In the genomic region with DNA sequence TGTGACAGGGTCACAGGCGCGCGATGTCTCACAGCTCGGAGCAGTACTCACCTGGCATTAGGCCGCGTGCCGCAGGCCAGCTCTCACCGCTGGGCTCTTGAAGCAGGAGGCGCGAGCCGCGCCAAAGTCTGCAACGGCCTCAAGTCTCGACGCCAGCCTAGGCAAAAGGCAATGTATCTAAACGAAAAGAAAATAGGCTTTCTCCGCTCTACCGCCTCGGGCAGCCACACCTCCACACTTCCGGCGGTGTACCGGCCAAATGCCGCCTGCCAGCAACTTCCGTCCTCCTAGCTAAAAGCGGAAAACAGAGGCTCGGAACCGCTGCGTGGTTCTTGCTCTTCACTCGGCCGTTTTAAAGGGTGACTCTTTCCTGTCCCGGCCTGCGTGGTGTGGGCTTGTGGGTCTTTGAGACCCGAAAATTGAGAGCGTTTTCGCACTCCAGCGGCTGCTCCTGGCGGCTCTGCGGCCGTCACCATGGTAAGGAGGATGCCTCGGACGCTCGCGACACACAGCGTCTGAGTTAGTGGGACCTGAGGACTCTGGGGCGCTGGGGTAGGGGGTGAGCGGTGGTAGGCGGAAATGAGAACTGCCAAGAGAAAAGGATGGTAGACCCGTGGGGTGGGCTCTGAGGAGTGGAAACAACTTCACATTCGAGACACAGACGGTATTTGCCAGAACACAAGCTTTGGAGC, we compare ENCODE assay signal across 1 cellular context.
TF ChIP-seq lines count a peak whose summit lies in the region.

A gene with protein sequence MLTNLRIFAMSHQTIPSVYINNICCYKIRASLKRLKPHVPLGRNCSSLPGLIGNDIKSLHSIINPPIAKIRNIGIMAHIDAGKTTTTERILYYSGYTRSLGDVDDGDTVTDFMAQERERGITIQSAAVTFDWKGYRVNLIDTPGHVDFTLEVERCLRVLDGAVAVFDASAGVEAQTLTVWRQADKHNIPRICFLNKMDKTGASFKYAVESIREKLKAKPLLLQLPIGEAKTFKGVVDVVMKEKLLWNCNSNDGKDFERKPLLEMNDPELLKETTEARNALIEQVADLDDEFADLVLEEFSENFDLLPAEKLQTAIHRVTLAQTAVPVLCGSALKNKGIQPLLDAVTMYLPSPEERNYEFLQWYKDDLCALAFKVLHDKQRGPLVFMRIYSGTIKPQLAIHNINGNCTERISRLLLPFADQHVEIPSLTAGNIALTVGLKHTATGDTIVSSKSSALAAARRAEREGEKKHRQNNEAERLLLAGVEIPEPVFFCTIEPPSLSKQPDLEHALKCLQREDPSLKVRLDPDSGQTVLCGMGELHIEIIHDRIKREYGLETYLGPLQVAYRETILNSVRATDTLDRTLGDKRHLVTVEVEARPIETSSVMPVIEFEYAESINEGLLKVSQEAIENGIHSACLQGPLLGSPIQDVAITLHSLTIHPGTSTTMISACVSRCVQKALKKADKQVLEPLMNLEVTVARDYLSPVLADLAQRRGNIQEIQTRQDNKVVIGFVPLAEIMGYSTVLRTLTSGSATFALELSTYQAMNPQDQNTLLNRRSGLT (minus strand): TSS at position 231 of the 692 bp plus-strand sequence. CDS start 3,375 bp downstream, outside the sequence.
Gene NSA2 (plus strand): TSS at position 363 of the 692 bp plus-strand sequence. CDS start 112 bp downstream, at position 475.

TF ChIP-seq in K562, 482 proteins besides CTCF, POLR2A, EP300 and RAD21 (continued from another document and continues in another):
- peak; percentile 90 for TF ChIP-seq ARID4B (CRISPR knock-in tag; IDR thresholded peaks at IDR 0.05)
- peak; percentile 92 for TF ChIP-seq MYC (IDR thresholded peaks at IDR 0.05; ENCODE audit: low read depth, low read length)
- TF ChIP-seq MYC (CRISPR knock-in tag; IDR thresholded peaks at IDR 0.05; ENCODE audit: borderline replicate concordance, low read depth): no peak; the same call in 1 of the 2 replicates
- peak; percentile 87 for TF ChIP-seq CREM (IDR thresholded peaks at IDR 0.05; ENCODE audit: low read depth)
- TF ChIP-seq TOE1 (IDR thresholded peaks at IDR 0.05; ENCODE audit: borderline replicate concordance): peak; percentile 96
- TF ChIP-seq TOE1 (CRISPR knock-in tag; IDR thresholded peaks at IDR 0.05; ENCODE audit: borderline replicate concordance, low read depth): no peak
- peak; percentile 85 for TF ChIP-seq ELF1 (tag; IDR thresholded peaks at IDR 0.05)
- TF ChIP-seq, protein P1, sequence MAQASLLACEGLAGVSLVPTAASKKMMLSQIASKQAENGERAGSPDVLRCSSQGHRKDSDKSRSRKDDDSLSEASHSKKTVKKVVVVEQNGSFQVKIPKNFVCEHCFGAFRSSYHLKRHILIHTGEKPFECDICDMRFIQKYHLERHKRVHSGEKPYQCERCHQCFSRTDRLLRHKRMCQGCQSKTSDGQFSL (CRISPR knock-in tag; IDR thresholded peaks at IDR 0.05): peak; percentile 67; the same call in 1 of the 2 replicates
- TF ChIP-seq, protein P1 (tag; IDR thresholded peaks at IDR 0.05): no peak
- TF ChIP-seq CTBP1 (IDR thresholded peaks at IDR 0.05; ENCODE audit: borderline replicate concordance): peak; percentile 88; the same call in 1 of the 2 replicates
- no peak for TF ChIP-seq SRSF9 (IDR thresholded peaks at IDR 0.05; ENCODE audit: borderline replicate concordance, low read depth, low read length)
- peak; percentile 50; the same call in 1 of the 2 replicates for TF ChIP-seq NFIC (IDR thresholded peaks at IDR 0.05)
- TF ChIP-seq RBBP5 (IDR thresholded peaks at IDR 0.05; ENCODE audit: borderline replicate concordance, insufficient read depth, low read length, poor library complexity, severe bottlenecking): peak; percentile 99
- TF ChIP-seq GABPB1 (CRISPR knock-in tag; IDR thresholded peaks at IDR 0.05): peak; percentile 100
- peak; percentile 54 for TF ChIP-seq LEF1 (IDR thresholded peaks at IDR 0.05)
- no peak for TF ChIP-seq HEY1 (CRISPR knock-in tag; IDR thresholded peaks at IDR 0.05; ENCODE audit: borderline replicate concordance)
- TF ChIP-seq ARNT (IDR thresholded peaks at IDR 0.05): peak; percentile 46 to 76; a peak in 2 of 4 replicates
- TF ChIP-seq GTF2A2 (tag; IDR thresholded peaks at IDR 0.05): no peak
- TF ChIP-seq ZNF143 (CRISPR knock-in tag; IDR thresholded peaks at IDR 0.05): peak; percentile 55; the same call in 1 of the 2 replicates
- TF ChIP-seq, protein P2, sequence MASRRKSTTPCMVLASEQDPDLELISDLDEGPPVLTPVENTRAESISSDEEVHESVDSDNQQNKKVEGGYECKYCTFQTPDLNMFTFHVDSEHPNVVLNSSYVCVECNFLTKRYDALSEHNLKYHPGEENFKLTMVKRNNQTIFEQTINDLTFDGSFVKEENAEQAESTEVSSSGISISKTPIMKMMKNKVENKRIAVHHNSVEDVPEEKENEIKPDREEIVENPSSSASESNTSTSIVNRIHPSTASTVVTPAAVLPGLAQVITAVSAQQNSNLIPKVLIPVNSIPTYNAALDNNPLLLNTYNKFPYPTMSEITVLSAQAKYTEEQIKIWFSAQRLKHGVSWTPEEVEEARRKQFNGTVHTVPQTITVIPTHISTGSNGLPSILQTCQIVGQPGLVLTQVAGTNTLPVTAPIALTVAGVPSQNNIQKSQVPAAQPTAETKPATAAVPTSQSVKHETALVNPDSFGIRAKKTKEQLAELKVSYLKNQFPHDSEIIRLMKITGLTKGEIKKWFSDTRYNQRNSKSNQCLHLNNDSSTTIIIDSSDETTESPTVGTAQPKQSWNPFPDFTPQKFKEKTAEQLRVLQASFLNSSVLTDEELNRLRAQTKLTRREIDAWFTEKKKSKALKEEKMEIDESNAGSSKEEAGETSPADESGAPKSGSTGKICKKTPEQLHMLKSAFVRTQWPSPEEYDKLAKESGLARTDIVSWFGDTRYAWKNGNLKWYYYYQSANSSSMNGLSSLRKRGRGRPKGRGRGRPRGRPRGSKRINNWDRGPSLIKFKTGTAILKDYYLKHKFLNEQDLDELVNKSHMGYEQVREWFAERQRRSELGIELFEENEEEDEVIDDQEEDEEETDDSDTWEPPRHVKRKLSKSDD (conservative IDR thresholded peaks at IDR 0.05; ENCODE audit: low read length): peak; percentile 87; the same call in 1 of the 2 replicates
- peak; percentile 62; the same call in 1 of the 2 replicates for TF ChIP-seq GTF2E2 (tag; IDR thresholded peaks at IDR 0.05)
- TF ChIP-seq, protein P3, sequence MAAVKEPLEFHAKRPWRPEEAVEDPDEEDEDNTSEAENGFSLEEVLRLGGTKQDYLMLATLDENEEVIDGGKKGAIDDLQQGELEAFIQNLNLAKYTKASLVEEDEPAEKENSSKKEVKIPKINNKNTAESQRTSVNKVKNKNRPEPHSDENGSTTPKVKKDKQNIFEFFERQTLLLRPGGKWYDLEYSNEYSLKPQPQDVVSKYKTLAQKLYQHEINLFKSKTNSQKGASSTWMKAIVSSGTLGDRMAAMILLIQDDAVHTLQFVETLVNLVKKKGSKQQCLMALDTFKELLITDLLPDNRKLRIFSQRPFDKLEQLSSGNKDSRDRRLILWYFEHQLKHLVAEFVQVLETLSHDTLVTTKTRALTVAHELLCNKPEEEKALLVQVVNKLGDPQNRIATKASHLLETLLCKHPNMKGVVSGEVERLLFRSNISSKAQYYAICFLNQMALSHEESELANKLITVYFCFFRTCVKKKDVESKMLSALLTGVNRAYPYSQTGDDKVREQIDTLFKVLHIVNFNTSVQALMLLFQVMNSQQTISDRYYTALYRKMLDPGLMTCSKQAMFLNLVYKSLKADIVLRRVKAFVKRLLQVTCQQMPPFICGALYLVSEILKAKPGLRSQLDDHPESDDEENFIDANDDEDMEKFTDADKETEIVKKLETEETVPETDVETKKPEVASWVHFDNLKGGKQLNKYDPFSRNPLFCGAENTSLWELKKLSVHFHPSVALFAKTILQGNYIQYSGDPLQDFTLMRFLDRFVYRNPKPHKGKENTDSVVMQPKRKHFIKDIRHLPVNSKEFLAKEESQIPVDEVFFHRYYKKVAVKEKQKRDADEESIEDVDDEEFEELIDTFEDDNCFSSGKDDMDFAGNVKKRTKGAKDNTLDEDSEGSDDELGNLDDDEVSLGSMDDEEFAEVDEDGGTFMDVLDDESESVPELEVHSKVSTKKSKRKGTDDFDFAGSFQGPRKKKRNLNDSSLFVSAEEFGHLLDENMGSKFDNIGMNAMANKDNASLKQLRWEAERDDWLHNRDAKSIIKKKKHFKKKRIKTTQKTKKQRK (IDR thresholded peaks at IDR 0.05; ENCODE audit: borderline replicate concordance, low read depth, low read length): no peak
- TF ChIP-seq PHF20 (IDR thresholded peaks at IDR 0.05; ENCODE audit: partially characterized antibody): peak; percentile 96
- TF ChIP-seq, protein P4, sequence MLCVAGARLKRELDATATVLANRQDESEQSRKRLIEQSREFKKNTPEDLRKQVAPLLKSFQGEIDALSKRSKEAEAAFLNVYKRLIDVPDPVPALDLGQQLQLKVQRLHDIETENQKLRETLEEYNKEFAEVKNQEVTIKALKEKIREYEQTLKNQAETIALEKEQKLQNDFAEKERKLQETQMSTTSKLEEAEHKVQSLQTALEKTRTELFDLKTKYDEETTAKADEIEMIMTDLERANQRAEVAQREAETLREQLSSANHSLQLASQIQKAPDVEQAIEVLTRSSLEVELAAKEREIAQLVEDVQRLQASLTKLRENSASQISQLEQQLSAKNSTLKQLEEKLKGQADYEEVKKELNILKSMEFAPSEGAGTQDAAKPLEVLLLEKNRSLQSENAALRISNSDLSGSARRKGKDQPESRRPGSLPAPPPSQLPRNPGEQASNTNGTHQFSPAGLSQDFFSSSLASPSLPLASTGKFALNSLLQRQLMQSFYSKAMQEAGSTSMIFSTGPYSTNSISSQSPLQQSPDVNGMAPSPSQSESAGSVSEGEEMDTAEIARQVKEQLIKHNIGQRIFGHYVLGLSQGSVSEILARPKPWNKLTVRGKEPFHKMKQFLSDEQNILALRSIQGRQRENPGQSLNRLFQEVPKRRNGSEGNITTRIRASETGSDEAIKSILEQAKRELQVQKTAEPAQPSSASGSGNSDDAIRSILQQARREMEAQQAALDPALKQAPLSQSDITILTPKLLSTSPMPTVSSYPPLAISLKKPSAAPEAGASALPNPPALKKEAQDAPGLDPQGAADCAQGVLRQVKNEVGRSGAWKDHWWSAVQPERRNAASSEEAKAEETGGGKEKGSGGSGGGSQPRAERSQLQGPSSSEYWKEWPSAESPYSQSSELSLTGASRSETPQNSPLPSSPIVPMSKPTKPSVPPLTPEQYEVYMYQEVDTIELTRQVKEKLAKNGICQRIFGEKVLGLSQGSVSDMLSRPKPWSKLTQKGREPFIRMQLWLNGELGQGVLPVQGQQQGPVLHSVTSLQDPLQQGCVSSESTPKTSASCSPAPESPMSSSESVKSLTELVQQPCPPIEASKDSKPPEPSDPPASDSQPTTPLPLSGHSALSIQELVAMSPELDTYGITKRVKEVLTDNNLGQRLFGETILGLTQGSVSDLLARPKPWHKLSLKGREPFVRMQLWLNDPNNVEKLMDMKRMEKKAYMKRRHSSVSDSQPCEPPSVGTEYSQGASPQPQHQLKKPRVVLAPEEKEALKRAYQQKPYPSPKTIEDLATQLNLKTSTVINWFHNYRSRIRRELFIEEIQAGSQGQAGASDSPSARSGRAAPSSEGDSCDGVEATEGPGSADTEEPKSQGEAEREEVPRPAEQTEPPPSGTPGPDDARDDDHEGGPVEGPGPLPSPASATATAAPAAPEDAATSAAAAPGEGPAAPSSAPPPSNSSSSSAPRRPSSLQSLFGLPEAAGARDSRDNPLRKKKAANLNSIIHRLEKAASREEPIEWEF (CRISPR knock-in tag; IDR thresholded peaks at IDR 0.05): no peak
- peak; percentile 16; the same call in 1 of the 2 replicates for TF ChIP-seq BMI1 (IDR thresholded peaks at IDR 0.05; ENCODE audit: low read length)
- no peak for TF ChIP-seq JUNB (CRISPR knock-in tag; conservative IDR thresholded peaks at IDR 0.05)
- no peak for TF ChIP-seq BRD9 (IDR thresholded peaks at IDR 0.05; ENCODE audit: low read depth, partially characterized antibody)
